In the genomic region with DNA sequence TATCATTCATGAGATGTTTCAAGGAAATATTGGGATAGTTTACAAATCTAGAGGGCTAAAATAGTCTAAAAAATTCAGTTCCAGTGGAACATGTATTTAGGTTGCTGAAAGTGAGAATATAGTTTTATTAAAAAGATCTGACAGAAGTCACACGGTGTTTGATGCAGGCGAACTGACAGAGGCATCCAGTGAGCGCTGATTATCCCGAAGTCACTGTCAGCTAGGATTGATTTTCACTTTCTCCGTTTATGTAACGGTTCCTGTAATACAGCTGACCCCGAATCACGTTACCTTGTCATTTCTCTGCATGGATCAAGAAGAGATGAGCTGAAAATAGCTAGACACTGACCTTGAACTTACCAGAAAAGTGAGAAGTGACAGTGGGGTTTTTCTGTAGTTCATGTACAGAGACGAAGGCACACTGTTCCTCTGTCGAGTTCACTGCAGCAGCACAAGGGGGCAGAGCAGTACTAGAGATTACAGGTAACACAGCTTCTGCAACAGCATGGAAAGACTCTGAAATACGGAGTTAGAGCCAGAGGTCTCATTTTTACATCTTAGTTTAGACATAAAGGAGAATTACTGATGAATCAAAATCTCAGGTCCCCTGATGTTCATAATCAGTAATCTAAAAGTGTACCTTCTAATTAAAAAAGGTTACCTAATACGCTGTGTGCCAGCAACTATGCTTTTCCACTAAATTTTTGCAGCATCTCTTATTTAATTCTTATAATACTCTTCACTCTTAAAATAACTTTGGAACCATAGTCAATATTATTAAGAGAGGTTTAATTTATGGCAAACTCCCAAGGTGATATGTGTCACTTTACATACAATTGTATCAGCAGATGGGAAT, we compare ENCODE assay signal across 1 cellular context.
TF ChIP-seq lines count a peak whose summit lies in the region.

No MANE protein-coding gene starts in this region.

TF ChIP-seq in K562, 482 proteins besides CTCF, POLR2A, EP300 and RAD21 (continued from another document):
- TF ChIP-seq, protein P1, sequence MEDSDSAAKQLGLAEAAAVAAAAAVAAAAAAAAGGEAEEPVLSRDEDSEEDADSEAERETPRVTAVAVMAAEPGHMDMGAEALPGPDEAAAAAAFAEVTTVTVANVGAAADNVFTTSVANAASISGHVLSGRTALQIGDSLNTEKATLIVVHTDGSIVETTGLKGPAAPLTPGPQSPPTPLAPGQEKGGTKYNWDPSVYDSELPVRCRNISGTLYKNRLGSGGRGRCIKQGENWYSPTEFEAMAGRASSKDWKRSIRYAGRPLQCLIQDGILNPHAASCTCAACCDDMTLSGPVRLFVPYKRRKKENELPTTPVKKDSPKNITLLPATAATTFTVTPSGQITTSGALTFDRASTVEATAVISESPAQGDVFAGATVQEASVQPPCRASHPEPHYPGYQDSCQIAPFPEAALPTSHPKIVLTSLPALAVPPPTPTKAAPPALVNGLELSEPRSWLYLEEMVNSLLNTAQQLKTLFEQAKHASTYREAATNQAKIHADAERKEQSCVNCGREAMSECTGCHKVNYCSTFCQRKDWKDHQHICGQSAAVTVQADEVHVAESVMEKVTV (CRISPR knock-in tag; IDR thresholded peaks at IDR 0.05), result 0 out of 2 replicates have a peak, but pooled peaks have one; percentile 9
- TF ChIP-seq SMARCE1 (IDR thresholded peaks at IDR 0.05), result no peak
- TF ChIP-seq, protein P2, sequence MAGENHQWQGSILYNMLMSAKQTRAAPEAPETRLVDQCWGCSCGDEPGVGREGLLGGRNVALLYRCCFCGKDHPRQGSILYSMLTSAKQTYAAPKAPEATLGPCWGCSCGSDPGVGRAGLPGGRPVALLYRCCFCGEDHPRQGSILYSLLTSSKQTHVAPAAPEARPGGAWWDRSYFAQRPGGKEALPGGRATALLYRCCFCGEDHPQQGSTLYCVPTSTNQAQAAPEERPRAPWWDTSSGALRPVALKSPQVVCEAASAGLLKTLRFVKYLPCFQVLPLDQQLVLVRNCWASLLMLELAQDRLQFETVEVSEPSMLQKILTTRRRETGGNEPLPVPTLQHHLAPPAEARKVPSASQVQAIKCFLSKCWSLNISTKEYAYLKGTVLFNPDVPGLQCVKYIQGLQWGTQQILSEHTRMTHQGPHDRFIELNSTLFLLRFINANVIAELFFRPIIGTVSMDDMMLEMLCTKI (IDR thresholded peaks at IDR 0.05; ENCODE audit: partially characterized antibody), result no peak
- no peak for TF ChIP-seq ZNF668 (CRISPR knock-in tag; IDR thresholded peaks at IDR 0.05)
